13 cellular contexts compared by ENCODE assay signal in genomic region chr17:48440660-48441059, GRCh38. TPM values are rescaled to one million over a fixed set of nuclear protein-coding genes. Genes with fewer than 3 reads are reported as not detected.
A peak's percentile ranks its signal among the peaks of the same experiment; 100 is the strongest.
DNase-seq lines count a peak whose midpoint lies in the region; ATAC-seq and TF ChIP-seq lines count a peak whose summit lies in the region.
"Had no signal": no experiment of that assay in that cellular context is flagged by ENCODE, and none has a peak within 500 bp of the region (broad histone marks: within the 10 kb centered on the region; RNA-seq: fewer than 3 reads in every experiment).

No MANE protein-coding gene starts in this region.

- no peaks in the 10 kb centered on the region for H3K79me1 ChIP-seq in H9 (ENCODE audit: insufficient read depth, low read depth, low read length, poor library complexity, severe bottlenecking)

- H3K36me3 ChIP-seq in heart left ventricle (no peaks in the 10 kb centered on the region), left lung (no peaks in the 10 kb centered on the region)

- no peak overlapping the region for H3T11ph ChIP-seq in H9 (ENCODE audit: low read length)

- DNase-seq in CD4-positive, alpha-beta T cell: no peak
- DNase-seq in H9 (no peak), SHP77 treated with DMSO at 0.1 percent for 48 hours (lab: John Stamatoyannopoulos, UW) (no peak), heart left ventricle (no peak), left lung (no peak)
- no peak for DNase-seq in activated CD4-positive, alpha-beta memory T cell treated with anti-CD3 and anti-CD28 coated beads, Interleukin-2, amount 10 ng/mL, durations not matched to agents 7 days and 5 days
- DNase-seq in naive thymus-derived CD8-positive, alpha-beta T cell: peak in 2 of 10 donors; percentile 29 to 44
- no peak for DNase-seq in effector CD8-positive, alpha-beta T cell (lab: John Stamatoyannopoulos, UW)
- DNase-seq: C1 segment of cervical spinal cord, head of caudate nucleus, NCI-H526 treated with DMSO at 0.1 percent for 48 hours, psoas muscle had no signal

- H3K9ac ChIP-seq in H9 (ENCODE audit: extremely low read depth, insufficient read length, low read length): no peak overlapping the region

- peaks cover 94% of the 10 kb centered on the region for H3K4me1 Mint-ChIP-seq in CD4-positive, alpha-beta T cell (ENCODE audit: low read depth)
- peaks cover 0 to 3% of the 10 kb centered on the region in 2 experiments; a peak in 2 of 4 replicates for H3K4me1 Mint-ChIP-seq in H9
- H3K4me1 Mint-ChIP-seq in activated CD4-positive, alpha-beta memory T cell treated with anti-CD3 and anti-CD28 coated beads, Interleukin-2, amount 10 ng/mL, durations not matched to agents 7 days and 5 days: peaks cover 89% of the 10 kb centered on the region
- H3K4me1 Mint-ChIP-seq in naive thymus-derived CD8-positive, alpha-beta T cell: peaks cover 61 to 95% (median 93%) of the 10 kb centered on the region in 4 donors

- peak overlapping the region; percentile 5; the same call in 1 of the 2 replicates for H2BK15ac ChIP-seq in H9 (ENCODE audit: low read depth, low read length)

- CTCF ChIA-PET in CD4-positive, alpha-beta T cell (lab: Charles Lee): interaction anchor here (0.9 to 7.1 kb wide), 7 partner anchors 9 to 153 kb away, joined by 3 to 36 read pairs (median 3); partner anchors contain the start of gene HOXB5
- CTCF ChIA-PET in activated CD4-positive, alpha-beta memory T cell treated with anti-CD3 and anti-CD28 coated beads, Interleukin-2, amount 10 ng/mL, durations not matched to agents 7 days and 5 days (lab: Charles Lee): interaction anchor here (1.2 to 2.9 kb wide), 7 partner anchors 12 to 423 kb away, joined by 4 to 18 read pairs (median 5); partner anchors contain the start of gene HOXB5

- no peak overlapping the region for H3K18ac ChIP-seq in H9 (ENCODE audit: insufficient read length, low read depth, low read length)

- peak overlapping the region; percentile 95 for H3K27ac Mint-ChIP-seq in CD4-positive, alpha-beta T cell
- no peak overlapping the region for H3K27ac Mint-ChIP-seq in H9
- peak overlapping the region; percentile 97 for H3K27ac Mint-ChIP-seq in activated CD4-positive, alpha-beta memory T cell treated with anti-CD3 and anti-CD28 coated beads, Interleukin-2, amount 10 ng/mL, durations not matched to agents 7 days and 5 days
- H3K27ac Mint-ChIP-seq in naive thymus-derived CD8-positive, alpha-beta T cell: peak overlapping the region; percentile 85 to 98 (median 96)

- no peak overlapping the region for H4K91ac ChIP-seq in H9 (ENCODE audit: insufficient read length, low read depth, low read length)

- H4K20me1 ChIP-seq in H9 (ENCODE audit: control insufficient read depth, insufficient read depth, insufficient read length): no peaks in the 10 kb centered on the region

- no peak overlapping the region for H4K8ac ChIP-seq in H9 (replicated peaks; ENCODE audit: insufficient read length, low read depth, low read length)

- H2BK5ac ChIP-seq in H9 (ENCODE audit: insufficient read length, low read length): no peak overlapping the region

- intact Hi-C loops in CD4-positive, alpha-beta T cell (cut with DNase I, micrococcal nuclease): loop anchor here (1.0 to 5.0 kb wide), 4 partner anchors 13 to 88 kb away; no protein-coding TSS in a partner anchor
- intact Hi-C loops in heart left ventricle (cut with DNase I): no loop called here
- intact Hi-C loops in left lung (cut with DNase I): no loop called here

- H3K36me3 Mint-ChIP-seq in CD4-positive, alpha-beta T cell (ENCODE audit: low read depth): no peaks in the 10 kb centered on the region
- H3K36me3 Mint-ChIP-seq in H9 (ENCODE audit: insufficient read depth in 1 of 3, low read depth in 3 of 3): no peaks in the 10 kb centered on the region
- H3K36me3 Mint-ChIP-seq in activated CD4-positive, alpha-beta memory T cell treated with anti-CD3 and anti-CD28 coated beads, Interleukin-2, amount 10 ng/mL, durations not matched to agents 7 days and 5 days (ENCODE audit: low read depth): peaks cover 23% of the 10 kb centered on the region
- H3K36me3 Mint-ChIP-seq in naive thymus-derived CD8-positive, alpha-beta T cell: no peaks in the 10 kb centered on the region

- H3K27me3 Mint-ChIP-seq in CD4-positive, alpha-beta T cell: no peaks in the 10 kb centered on the region
- H3K27me3 Mint-ChIP-seq in H9 (ENCODE audit: low read depth): peaks cover 71% of the 10 kb centered on the region
- H3K27me3 Mint-ChIP-seq in activated CD4-positive, alpha-beta memory T cell treated with anti-CD3 and anti-CD28 coated beads, Interleukin-2, amount 10 ng/mL, durations not matched to agents 7 days and 5 days: no peaks in the 10 kb centered on the region
- no peaks in the 10 kb centered on the region for H3K27me3 Mint-ChIP-seq in naive thymus-derived CD8-positive, alpha-beta T cell

- no peak overlapping the region for H2BK20ac ChIP-seq in H9 (ENCODE audit: low read depth, low read length, poor library complexity, severe bottlenecking)

- no peak overlapping the region for H2BK120ac ChIP-seq in H9 (ENCODE audit: low read depth, low read length, poor library complexity, severe bottlenecking)

- no peak overlapping the region for H3K4me2 ChIP-seq in H9 (ENCODE audit: insufficient read depth, insufficient read length, low read length)

- H3K27me3 ChIP-seq in CD4-positive, alpha-beta T cell (ENCODE audit: control insufficient read depth, insufficient read depth, low read length): no peaks in the 10 kb centered on the region
- H3K27me3 ChIP-seq in H9 (ENCODE audit: insufficient read depth, low read length) (no peaks in the 10 kb centered on the region), heart left ventricle (peaks cover 0 to 49% (median 11%) of the 10 kb centered on the region in 9 donors), left lung (peaks cover 0 to 36% of the 10 kb centered on the region in 2 donors)

- no peak overlapping the region for H3K14ac ChIP-seq in H9 (ENCODE audit: insufficient read depth, low read length)

- no peak overlapping the region for H2AK5ac ChIP-seq in H9 (ENCODE audit: insufficient read length, low read length)

- no peaks in the 10 kb centered on the region for H3K9me3 Mint-ChIP-seq in CD4-positive, alpha-beta T cell
- no peaks in the 10 kb centered on the region for H3K9me3 Mint-ChIP-seq in H9
- peaks cover 9% of the 10 kb centered on the region for H3K9me3 Mint-ChIP-seq in activated CD4-positive, alpha-beta memory T cell treated with anti-CD3 and anti-CD28 coated beads, Interleukin-2, amount 10 ng/mL, durations not matched to agents 7 days and 5 days
- H3K9me3 Mint-ChIP-seq in naive thymus-derived CD8-positive, alpha-beta T cell: peaks cover 0 to 22% (median 0%) of the 10 kb centered on the region in 9 donors

- peak; percentile 9 for ATAC-seq in CD4-positive, alpha-beta T cell (ENCODE audit: poor library complexity)
- ATAC-seq in naive thymus-derived CD8-positive, alpha-beta T cell: peak in 1 of 2 donors; percentile 11
- no peak for ATAC-seq in heart left ventricle
- ATAC-seq in left lung: no peak

- H3K4me3 ChIP-seq in heart left ventricle (no peak overlapping the region), left lung (no peak overlapping the region)
- H3K4me3 ChIP-seq: psoas muscle had no signal

- no peak overlapping the region for H3K23ac ChIP-seq in H9 (ENCODE audit: insufficient read length, low read depth, low read length)

- WGBS in H9 (ENCODE audit: extremely low coverage, insufficient read length, low lambda C conversion rate): no CpG with 5 or more reads among the region's 2 CpGs
- 65 to 78% (median 72%) methylated on average over 2 of the region's 2 CpGs for WGBS in heart left ventricle, 4 donors

- no peak overlapping the region for H3K56ac ChIP-seq in H9 (ENCODE audit: insufficient read length, low read depth, low read length)

- H3K4me1 ChIP-seq in H9 (ENCODE audit: insufficient read depth, low read length): no peaks in the 10 kb centered on the region
- H3K4me1 ChIP-seq in heart left ventricle: peaks cover 0 to 47% (median 0%) of the 10 kb centered on the region in 12 donors
- H3K4me1 ChIP-seq in left lung: no peaks in the 10 kb centered on the region
- H3K4me1 ChIP-seq: psoas muscle had no signal

- H3K23me2 ChIP-seq in H9 (ENCODE audit: insufficient read length, low read depth, low read length, poor library complexity, severe bottlenecking): no peaks in the 10 kb centered on the region

- POLR2A ChIA-PET in CD4-positive, alpha-beta T cell (lab: Charles Lee): interaction anchor here (0.6 to 8.5 kb wide), 12 partner anchors 10 to 105 kb away, joined by 3 to 135 read pairs (median 4); partner anchors contain the start of gene SKAP1
- POLR2A ChIA-PET in activated CD4-positive, alpha-beta memory T cell treated with anti-CD3 and anti-CD28 coated beads, Interleukin-2, amount 10 ng/mL, durations not matched to agents 7 days and 5 days (lab: Charles Lee): interaction anchor here (0.8 to 8.2 kb wide), 10 partner anchors 10 to 119 kb away, joined by 3 to 141 read pairs (median 4); partner anchors contain the start of gene SKAP1
- POLR2A ChIA-PET in naive thymus-derived CD8-positive, alpha-beta T cell (lab: Charles Lee): interaction anchor here (0.6 to 7.5 kb wide), 7 partner anchors 10 to 77 kb away, joined by 3 to 115 read pairs (median 8); partner anchors contain the start of gene SKAP1

- no peak for TF ChIP-seq CTCF in CD4-positive, alpha-beta T cell (IDR thresholded peaks at IDR 0.05)
- TF ChIP-seq CTCF in H9 (conservative IDR thresholded peaks at IDR 0.05) (no peak), heart left ventricle (IDR thresholded peaks at IDR 0.05) (no peak), left lung (IDR thresholded peaks at IDR 0.05) (no peak)

- H3K4ac ChIP-seq in H9 (ENCODE audit: low read depth, low read length): no peak overlapping the region

- no peak overlapping the region for H2BK12ac ChIP-seq in H9 (ENCODE audit: insufficient read length, low read depth, low read length)

- H3K27ac ChIP-seq in CD4-positive, alpha-beta T cell (ENCODE audit: low read depth, low read length): peak overlapping the region; percentile 66
- H3K27ac ChIP-seq in H9 (ENCODE audit: insufficient read length, low read depth, low read length) (no peak overlapping the region), heart left ventricle (peak overlapping the region in 1 of 12 donors; percentile 73), left lung (peak overlapping the region in 1 of 2 donors; percentile 30)
- H3K27ac ChIP-seq: psoas muscle had no signal

- peak overlapping the region; percentile 36 for H3K4me3 Mint-ChIP-seq in CD4-positive, alpha-beta T cell
- H3K4me3 Mint-ChIP-seq in H9: no peak overlapping the region
- peak overlapping the region; percentile 54 for H3K4me3 Mint-ChIP-seq in activated CD4-positive, alpha-beta memory T cell treated with anti-CD3 and anti-CD28 coated beads, Interleukin-2, amount 10 ng/mL, durations not matched to agents 7 days and 5 days
- peak overlapping the region; percentile 48 to 83 (median 78) for H3K4me3 Mint-ChIP-seq in naive thymus-derived CD8-positive, alpha-beta T cell

- H3K9me3 ChIP-seq in CD4-positive, alpha-beta T cell (ENCODE audit: control insufficient read depth, low read length): no peaks in the 10 kb centered on the region
- H3K9me3 ChIP-seq in H9 (ENCODE audit: control insufficient read depth, low read depth, low read length) (no peaks in the 10 kb centered on the region), heart left ventricle (no peaks in the 10 kb centered on the region), left lung (no peaks in the 10 kb centered on the region)
- H3K9me3 ChIP-seq: psoas muscle had no signal

- H4K5ac ChIP-seq in H9 (ENCODE audit: insufficient read length, low read depth, low read length): no peak overlapping the region

- no peak for TF ChIP-seq POLR2A in heart left ventricle (IDR thresholded peaks at IDR 0.05)

- no peaks in the 10 kb centered on the region for H3K79me2 ChIP-seq in H9 (ENCODE audit: insufficient read depth, low read length)

- no peak overlapping the region for H2AFZ ChIP-seq in H9 (ENCODE audit: low read length)

RNA-seq across cellular contexts. Expression of gene SKAP1, which starts 10.6 kb away (rescaled TPM):
- total RNA-seq in CD4-positive, alpha-beta T cell: 10 to 100 TPM; 92.0 to 95.1 TPM
- not detected in 2 replicates for total RNA-seq in H9 (2021)
- 100 to 1,000 TPM; 132 to 133 TPM for total RNA-seq in activated CD4-positive, alpha-beta memory T cell treated with anti-CD3 and anti-CD28 coated beads, Interleukin-2, amount 10 ng/mL, durations not matched to agents 7 days and 5 days
- total RNA-seq in naive thymus-derived CD8-positive, alpha-beta T cell: 10 to 100 TPM; 73.0 to 74.6 TPM
- polyA plus RNA-seq in naive thymus-derived CD8-positive, alpha-beta T cell: 100 to 1,000 TPM; 223 to 237 (median 230) TPM
- 1 to 10 TPM in 2 of 9 donors, under 1 TPM in 1, not detected in 6; 0.31 to 5.3 (median 1.2) TPM for total RNA-seq in heart left ventricle
- polyA plus RNA-seq in heart left ventricle: under 1 TPM; 0.25 to 0.38 TPM
- 1 to 10 TPM; 1.9 to 3.0 TPM for total RNA-seq in left lung
- total RNA-seq: RPMI7951 had no signal

Comparison
In these comparisons a context has a peak if more than half of its experiments do, and no peak if none do; other contexts are left out.
1. H3K27ac Mint-ChIP-seq: peak in CD4-positive, alpha-beta T cell (single experiment), activated CD4-positive, alpha-beta memory T cell treated with anti-CD3 and anti-CD28 coated beads, Interleukin-2, amount 10 ng/mL, durations not matched to agents 7 days and 5 days (single experiment) and naive thymus-derived CD8-positive, alpha-beta T cell (10 of 10); none in H9 (0 of 3).
2. H3K4me3 Mint-ChIP-seq: peak in CD4-positive, alpha-beta T cell (single experiment), activated CD4-positive, alpha-beta memory T cell treated with anti-CD3 and anti-CD28 coated beads, Interleukin-2, amount 10 ng/mL, durations not matched to agents 7 days and 5 days (single experiment) and naive thymus-derived CD8-positive, alpha-beta T cell (10 of 10); none in H9 (0 of 2).
3. RNA of gene SKAP1, which starts 10.6 kb away (total RNA-seq): 132 to 133 TPM in activated CD4-positive, alpha-beta memory T cell treated with anti-CD3 and anti-CD28 coated beads, Interleukin-2, amount 10 ng/mL, durations not matched to agents 7 days and 5 days, 92.0 to 95.1 TPM in CD4-positive, alpha-beta T cell and 73.0 to 74.6 TPM in naive thymus-derived CD8-positive, alpha-beta T cell; 1.9 to 3.0 TPM in left lung, 0.31 to 5.3 TPM in heart left ventricle and not detected in H9; every median in the first group is over 10 times any median in the second.
4. intact Hi-C loops: an anchor here in CD4-positive, alpha-beta T cell (1.0 to 5.0 kb wide); none called in heart left ventricle and left lung.